In genomic region chr6:167140589-167141474, GRCh38 we compare ENCODE assay signal across 1 cellular context.
TF ChIP-seq lines count a peak whose summit lies in the region.

No MANE protein-coding gene starts in this region.

TF ChIP-seq in HepG2, 621 proteins besides CTCF, POLR2A, EP300 and RAD21 (continued from another document and continues in another):
- TF ChIP-seq ZNF318 (CRISPR knock-in tag; IDR thresholded peaks at IDR 0.05), result 0 out of 2 replicates have a peak, but pooled peaks have one; percentile 71
- peak; percentile 95 for TF ChIP-seq FOSL2 (CRISPR knock-in tag; IDR thresholded peaks at IDR 0.05)
- peak; percentile 93 for TF ChIP-seq ELF3 (CRISPR knock-in tag; IDR thresholded peaks at IDR 0.05)
- peak; percentile 91 for TF ChIP-seq HMG20A (CRISPR knock-in tag; IDR thresholded peaks at IDR 0.05; ENCODE audit: borderline replicate concordance)
- TF ChIP-seq MAX (IDR thresholded peaks at IDR 0.05), result peak; percentile 25; the same call in 1 of the 2 replicates
- TF ChIP-seq ZNF232 (CRISPR knock-in tag; IDR thresholded peaks at IDR 0.05; ENCODE audit: borderline replicate concordance), result 0 out of 2 replicates have a peak, but pooled peaks have one; percentile 53
- peak; percentile 20; the same call in 1 of the 2 replicates for TF ChIP-seq HNF4A (CRISPR knock-in tag; IDR thresholded peaks at IDR 0.05)
- no peak for TF ChIP-seq ARNT (IDR thresholded peaks at IDR 0.05)
- peak; percentile 25; the same call in 1 of the 2 replicates for TF ChIP-seq SMC3 (IDR thresholded peaks at IDR 0.05; ENCODE audit: low read length)
- TF ChIP-seq GMEB1 (CRISPR knock-in tag; IDR thresholded peaks at IDR 0.05; ENCODE audit: borderline replicate concordance), result peak; percentile 27; the same call in 1 of the 2 replicates
- TF ChIP-seq MXD3 (CRISPR knock-in tag; IDR thresholded peaks at IDR 0.05), result no peak
- peak; percentile 43; the same call in 1 of the 2 replicates for TF ChIP-seq ZNF574 (CRISPR knock-in tag; IDR thresholded peaks at IDR 0.05)
- TF ChIP-seq ZNF350 (CRISPR knock-in tag; IDR thresholded peaks at IDR 0.05; ENCODE audit: borderline replicate concordance, low read depth), result 0 out of 2 replicates have a peak, but pooled peaks have one; percentile 37
- TF ChIP-seq SRSF1 (optimal IDR thresholded peaks at IDR 0.05; ENCODE audit: low read depth, low read length), result no peak
- TF ChIP-seq PAXIP1 (CRISPR knock-in tag; conservative IDR thresholded peaks at IDR 0.05), result peak; percentile 74
- TF ChIP-seq GZF1 (CRISPR knock-in tag; IDR thresholded peaks at IDR 0.05), result no peak
- no peak for TF ChIP-seq MAF1 (CRISPR knock-in tag; IDR thresholded peaks at IDR 0.05; ENCODE audit: borderline replicate concordance)
- no peak for TF ChIP-seq CENPBD1 (CRISPR knock-in tag; IDR thresholded peaks at IDR 0.05; ENCODE audit: borderline replicate concordance, low read depth)
- TF ChIP-seq NFE2L2 (IDR thresholded peaks at IDR 0.05; ENCODE audit: low read length), result no peak
- TF ChIP-seq ZNF580 (CRISPR knock-in tag; IDR thresholded peaks at IDR 0.05; ENCODE audit: borderline replicate concordance, low read depth), result no peak; the same call in 1 of the 2 replicates
- TF ChIP-seq GTF2F1 (IDR thresholded peaks at IDR 0.05; ENCODE audit: low read length), result no peak
- no peak; the same call in 1 of the 2 replicates for TF ChIP-seq MYPOP (CRISPR knock-in tag; IDR thresholded peaks at IDR 0.05)
- TF ChIP-seq EZH2 (conservative IDR thresholded peaks at IDR 0.05; ENCODE audit: low read depth, low read length), result no peak
- no peak for TF ChIP-seq ZNF740 (CRISPR knock-in tag; IDR thresholded peaks at IDR 0.05)
- TF ChIP-seq ZKSCAN8 (CRISPR knock-in tag; IDR thresholded peaks at IDR 0.05; ENCODE audit: borderline replicate concordance), result peak; percentile 62; the same call in 1 of the 2 replicates
- TF ChIP-seq ZNF556 (CRISPR knock-in tag; IDR thresholded peaks at IDR 0.05; ENCODE audit: borderline replicate concordance), result peak; percentile 59; the same call in 1 of the 2 replicates
- no peak for TF ChIP-seq ATF6 (CRISPR knock-in tag; conservative IDR thresholded peaks at IDR 0.05)
- TF ChIP-seq MAZ (IDR thresholded peaks at IDR 0.05; ENCODE audit: borderline replicate concordance, low read depth, low read length), result peak; percentile 48; the same call in 1 of the 2 replicates
- no peak for TF ChIP-seq MAZ (CRISPR knock-in tag; IDR thresholded peaks at IDR 0.05; ENCODE audit: low read depth)
- peak; percentile 48 for TF ChIP-seq ASH2L (IDR thresholded peaks at IDR 0.05; ENCODE audit: insufficient read length, low read depth, low read length)
- TF ChIP-seq JUN (CRISPR knock-in tag; IDR thresholded peaks at IDR 0.05), result peak; percentile 71; the same call in 1 of the 2 replicates
